ENCODE assay signal across 27 cellular contexts in the genomic region with DNA sequence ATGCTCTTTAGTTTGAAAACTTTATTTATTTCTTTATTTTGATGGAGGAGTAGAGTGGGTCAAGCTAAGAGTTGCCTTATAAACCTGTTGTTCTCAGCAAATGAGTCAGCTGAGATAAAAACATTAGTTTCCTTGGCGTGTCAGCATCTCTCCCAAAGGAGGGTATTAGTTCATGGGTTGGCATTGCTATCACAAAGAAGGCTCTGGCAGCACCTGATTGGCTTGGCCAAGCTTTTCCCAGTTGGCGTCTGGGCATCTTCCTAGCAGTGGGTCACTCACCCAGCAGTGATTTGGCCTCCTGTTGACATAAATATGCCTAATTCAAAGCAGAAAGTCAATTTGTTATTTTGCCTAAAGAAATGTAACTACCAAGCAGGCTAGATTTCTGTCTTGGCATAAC.
"Had no signal": no experiment of that assay in that cellular context is flagged by ENCODE, and none has a peak within 500 bp of the region (broad histone marks: within the 10 kb centered on the region; RNA-seq: fewer than 3 reads in every experiment).

No MANE protein-coding gene starts in this region.

- H3K27me3 Mint-ChIP-seq: type B pancreatic cell had no signal

- H3K9me3 ChIP-seq: esophagus muscularis mucosa, heart right ventricle, lower lobe of right lung, neutrophil, right lobe of liver, stomach, tibial artery had no signal

- H3K27ac ChIP-seq: coronary artery, esophagus muscularis mucosa, foreskin keratinocyte, heart right ventricle, lower lobe of right lung, neutrophil, parathyroid adenoma, right lobe of liver, stomach, tibial artery had no signal

- H3K36me3 ChIP-seq: esophagus muscularis mucosa, heart right ventricle, lower lobe of right lung, neutrophil, right lobe of liver, stomach, tibial artery had no signal

- ATAC-seq: foreskin keratinocyte, heart right ventricle, left ventricle myocardium superior, lower lobe of right lung, natural killer cell, right lobe of liver had no signal

- H3K9me3 Mint-ChIP-seq: natural killer cell, neural crest cell had no signal

- H3K4me2 ChIP-seq: smooth muscle cell had no signal

- H3K79me2 ChIP-seq: parathyroid adenoma had no signal

- H3K9ac ChIP-seq: parathyroid adenoma had no signal

- H3K36me3 Mint-ChIP-seq: immature natural killer cell, natural killer cell, type B pancreatic cell had no signal

- H3K4me1 Mint-ChIP-seq: immature natural killer cell, natural killer cell had no signal

- H2AFZ ChIP-seq: parathyroid adenoma had no signal

- H3K4me3 ChIP-seq: coronary artery, esophagus muscularis mucosa, heart right ventricle, lower lobe of right lung, right lobe of liver, smooth muscle cell, stomach, tibial artery had no signal

- DNase-seq: effector memory CD4-positive, alpha-beta T cell; foreskin keratinocyte; glutamatergic neuron; heart right ventricle; hippocampal formation; immature natural killer cell; islet precursor cell; kidney glomerular epithelial cell; left ventricle myocardium superior; lower lobe of right lung; natural killer cell; right lobe of liver; stimulated activated CD4-positive, alpha-beta T cell treated with anti-CD3 and anti-CD28 coated beads, Interleukin-12 subunit alpha, Interleukin-12 subunit beta, amount 100 ng/mL, for 4 hours; stimulated activated CD4-positive, alpha-beta T cell treated with anti-CD3 and anti-CD28 coated beads, Interleukin-1b, Interleukin-23, amount 100 ng/mL, for 48 hours; stimulated activated CD4-positive, alpha-beta T cell treated with anti-CD3 and anti-CD28 coated beads, Interleukin-4, amount 100 ng/mL, for 1 hour; stimulated activated CD8-positive, alpha-beta memory T cell treated with anti-CD3 and anti-CD28 coated beads, Interleukin-4, amount 100 ng/mL, for 48 hours; stimulated activated naive CD4-positive, alpha-beta T cell treated with Interleukin-2 at 50 U/mL for 16 hours; stomach; tibial artery had no signal

- H3K4me1 ChIP-seq: foreskin keratinocyte, lower lobe of right lung, parathyroid adenoma, right lobe of liver had no signal

- H3K27me3 ChIP-seq: esophagus muscularis mucosa, foreskin keratinocyte, heart right ventricle, right lobe of liver, stomach, tibial artery had no signal

- H3K4me3 Mint-ChIP-seq: immature natural killer cell, natural killer cell, neural crest cell, type B pancreatic cell had no signal

- H3K27ac Mint-ChIP-seq: immature natural killer cell, natural killer cell, progenitor cell of endocrine pancreas, type B pancreatic cell had no signal
